ENCODE assay signal across 9 cellular contexts in the genomic region with DNA sequence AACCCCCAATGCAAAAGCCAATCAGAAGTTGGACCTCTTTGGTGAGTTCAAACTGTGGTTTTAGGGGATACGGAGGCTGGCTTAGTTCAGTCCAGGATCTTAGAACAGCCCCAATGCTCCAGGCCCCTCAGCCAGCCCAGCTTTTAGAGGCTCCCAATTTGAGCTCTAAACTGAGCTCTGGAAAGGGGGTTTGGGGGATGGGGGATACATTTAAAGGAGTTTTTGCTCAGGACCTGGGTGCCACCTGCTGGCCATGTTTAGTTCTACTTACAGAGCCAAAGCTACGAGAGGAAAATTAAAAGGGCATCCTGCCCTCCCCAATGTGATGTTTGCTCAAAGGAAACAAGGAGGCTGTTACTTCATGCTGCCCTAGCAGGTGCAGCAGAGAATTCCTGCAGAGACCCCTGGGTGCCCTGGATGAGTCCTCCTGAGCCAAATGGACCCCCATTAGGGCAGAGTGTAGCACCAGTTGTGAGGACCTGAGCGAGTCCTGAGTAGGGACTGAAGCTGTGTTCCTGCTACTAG. TPM values are rescaled to one million over a fixed set of nuclear protein-coding genes. Genes with fewer than 3 reads are reported as not detected.
DNase-seq lines count a peak whose midpoint lies in the region; ATAC-seq and TF ChIP-seq lines count a peak whose summit lies in the region.
"Had no signal": no experiment of that assay in that cellular context is flagged by ENCODE, and none has a peak within 500 bp of the region (broad histone marks: within the 10 kb centered on the region; RNA-seq: fewer than 3 reads in every experiment).

No MANE protein-coding gene starts in this region.

- H4K20me1 ChIP-seq in HCT116 (ENCODE audit: insufficient read depth) = no peaks in the 10 kb centered on the region

- H3K79me2 ChIP-seq in HCT116 (ENCODE audit: insufficient read depth, low read length) = peaks cover 3% of the 10 kb centered on the region; the same call in 1 of the 2 replicates

- TF ChIP-seq EP300 in transverse colon (IDR thresholded peaks at IDR 0.05; ENCODE audit: low read depth) = no peak

- 0 out of 2 replicates have a peak overlapping the region, but pooled peaks have one; percentile 26 for H3K4me2 ChIP-seq in HCT116 (ENCODE audit: low read length)

- H3K36me3 Mint-ChIP-seq in nephron progenitor cell (ENCODE audit: low read depth) = peaks cover 28% of the 10 kb centered on the region

- no peak overlapping the region for H2AFZ ChIP-seq in HCT116 (ENCODE audit: low read depth, low read length, poor library complexity, severe bottlenecking)

- no peak overlapping the region for H3K9ac ChIP-seq in HCT116 (ENCODE audit: low read length)

- TF ChIP-seq CTCF in HCT116 (IDR thresholded peaks at IDR 0.05 in 2 of 3, conservative IDR thresholded peaks at IDR 0.05 in 1 of 3; ENCODE audit: borderline replicate concordance in 1 of 3, insufficient read depth in 1 of 3, low read depth in 2 of 3, low read length in 2 of 3) = peak; percentile 68 to 85 (median 84)
- peak; percentile 62 for TF ChIP-seq CTCF in nephron progenitor cell (IDR thresholded peaks at IDR 0.05)
- TF ChIP-seq CTCF in transverse colon (IDR thresholded peaks at IDR 0.05) = peak; percentile 63 to 81 (median 66)

- H3K4me1 ChIP-seq in HCT116 (ENCODE audit: control insufficient read depth in 1 of 2, insufficient read depth in 2 of 2, low read length in 2 of 2) (peaks cover 25 to 50% of the 10 kb centered on the region in 2 experiments), transverse colon (peaks cover 19 to 46% (median 41%) of the 10 kb centered on the region in 4 donors)

- CTCF ChIA-PET in HCT116 (lab: Charles Lee) = interaction anchor here (0.6 to 7.7 kb wide), 16 partner anchors 22 to 376 kb away, joined by 3 to 154 read pairs (median 4); a partner anchor contains a TSS

- RAD21 ChIA-PET in HCT116 (lab: Charles Lee; ENCODE audit: low non-redundant PET in 1 of 2, low total read pairs in 2 of 2, uncharacterized antibody in 2 of 2, unreplicated experiment in 2 of 2) = interaction anchor here (0.6 to 3.2 kb wide), 5 partner anchors 55 to 334 kb away, joined by 3 to 32 read pairs (median 8); no protein-coding TSS in a partner anchor

- H3K9me3 ChIP-seq in HCT116 (ENCODE audit: control insufficient read depth in 1 of 2, insufficient read depth in 1 of 2, low read depth in 1 of 2, low read length in 2 of 2) (no peaks in the 10 kb centered on the region), transverse colon (no peaks in the 10 kb centered on the region)
- H3K9me3 ChIP-seq: neutrophil had no signal

- no peak overlapping the region for H3K4me3 Mint-ChIP-seq in nephron progenitor cell

- peaks cover 37% of the 10 kb centered on the region for H3K4me1 Mint-ChIP-seq in nephron progenitor cell

- TF ChIP-seq POLR2A in HCT116 (IDR thresholded peaks at IDR 0.05; ENCODE audit: borderline replicate concordance, extremely low read depth, insufficient read depth, insufficient read length) (no peak), transverse colon (IDR thresholded peaks at IDR 0.05) (no peak)

- H3K27ac ChIP-seq in HCT116 (ENCODE audit: low read depth, low read length) = no peak overlapping the region
- peak overlapping the region in 3 of 4 donors; percentile 55 to 73 (median 60) for H3K27ac ChIP-seq in transverse colon
- H3K27ac ChIP-seq: neutrophil had no signal

- H3K9me2 ChIP-seq in HCT116 (ENCODE audit: insufficient read depth) = no peaks in the 10 kb centered on the region

- no TSS peak for BruUV-seq in HCT116 (replicated peaks; lab: Mats Ljungman, UMichigan)

- intact Hi-C loops in HCT116 (cut with micrococcal nuclease) (loop anchor here (1.0 to 2.0 kb wide), 3 partner anchors 56 to 286 kb away; no protein-coding TSS in a partner anchor), transverse colon (cut with DNase I; ENCODE audit: low total_unique reads) (loop anchor here (2.0 kb wide), 1 partner anchor 56 kb away; no protein-coding TSS in a partner anchor)

- H3K27ac Mint-ChIP-seq in nephron progenitor cell = no peak overlapping the region

- in situ Hi-C loops in transverse colon (cut with MboI; ENCODE audit: low pct_ligation_motif_present in 1 of 4, low pct_unique_long_range_greater_than_20kb in 1 of 4, low sequenced_read_pairs in 3 of 4) = loop anchor here in 3 of 4 donors (5.0 to 10.0 kb wide), 2 partner anchors 50 to 52 kb away; no protein-coding TSS in a partner anchor

- H3K27me3 ChIP-seq in HCT116 (ENCODE audit: insufficient read depth, low read length) (no peaks in the 10 kb centered on the region), transverse colon (no peaks in the 10 kb centered on the region)

- H3K36me3 ChIP-seq in HCT116 (ENCODE audit: control insufficient read depth in 1 of 2, insufficient read depth in 2 of 2, low read length in 2 of 2) (no peaks in the 10 kb centered on the region), transverse colon (no peaks in the 10 kb centered on the region)
- H3K36me3 ChIP-seq: neutrophil had no signal

- no peaks in the 10 kb centered on the region for H3K27me3 Mint-ChIP-seq in nephron progenitor cell (ENCODE audit: low read depth, poor library complexity)

- ATAC-seq in HCT116 = peak; percentile 74

- 64% methylated on average over 3 of the region's 3 CpGs; no CpG with 5 or more reads in 1 of the 2 donors for WGBS in transverse colon (ENCODE audit: low coverage in 1 of 2), 2 donors

- H3K9me3 Mint-ChIP-seq in nephron progenitor cell = peaks cover 7% of the 10 kb centered on the region

- no peak overlapping the region for H3K4me3 ChIP-seq in HCT116 (replicated peaks in 1 of 2; ENCODE audit: low read depth in 1 of 2, low read length in 2 of 2)
- no peak overlapping the region for H3K4me3 ChIP-seq in transverse colon

- POLR2A ChIA-PET in HCT116 (lab: Charles Lee) = interaction anchor here (2.4 kb wide), 1 partner anchor 54 kb away, joined by 14 read pairs; no protein-coding TSS in a partner anchor

- DNase-seq in CD1c-positive myeloid dendritic cell (ENCODE audit: extremely low spot score) = peak; percentile 63
- DNase-seq in HCT116 (ENCODE audit: low read depth, low spot score) = peak; percentile 50
- DNase-seq in NCI-H69 (lab: John Stamatoyannopoulos, UW) = peak; percentile 74
- peak; percentile 32 for DNase-seq in activated T-cell treated with anti-CD3 and anti-CD28 coated beads for 1 hour (ENCODE audit: low read depth)
- peak; percentile 58 for DNase-seq in fibroblast of gingiva (ENCODE audit: low read depth)
- DNase-seq in nephron progenitor cell = peak; percentile 60
- DNase-seq in transverse colon = peak; percentile 66
- DNase-seq in NK-92 (lab: John Stamatoyannopoulos, UW; ENCODE audit: unreplicated experiment) = no peak

- peak; percentile 92 for TF ChIP-seq RAD21 in HCT116 (IDR thresholded peaks at IDR 0.05; ENCODE audit: low read depth)

TF ChIP-seq in HCT116, 20 proteins besides CTCF, POLR2A, EP300 and RAD21:
- TF ChIP-seq YY1 (IDR thresholded peaks at IDR 0.05; ENCODE audit: extremely low read depth, insufficient replicate concordance, low read depth, low read length) = no peak
- TF ChIP-seq SRF (IDR thresholded peaks at IDR 0.05; ENCODE audit: low read depth) = no peak
- TF ChIP-seq ZFX (IDR thresholded peaks at IDR 0.05) = no peak
- TF ChIP-seq, protein P1, sequence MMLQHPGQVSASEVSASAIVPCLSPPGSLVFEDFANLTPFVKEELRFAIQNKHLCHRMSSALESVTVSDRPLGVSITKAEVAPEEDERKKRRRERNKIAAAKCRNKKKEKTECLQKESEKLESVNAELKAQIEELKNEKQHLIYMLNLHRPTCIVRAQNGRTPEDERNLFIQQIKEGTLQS (IDR thresholded peaks at IDR 0.05) = no peak
- TF ChIP-seq SIN3A (IDR thresholded peaks at IDR 0.05; ENCODE audit: low read depth) = no peak
- TF ChIP-seq POLR2AphosphoS5 (IDR thresholded peaks at IDR 0.05; ENCODE audit: low read depth, low read length) = 0 out of 2 replicates have a peak, but pooled peaks have one; percentile 21

RNA-seq across cellular contexts. Expression of a gene that starts 15.9 kb away (rescaled TPM):
- total RNA-seq in HCT116 (2021; ENCODE audit: unreplicated experiment) (69.8 TPM), transverse colon (100 to 1,000 TPM in 2 of 4 donors, 10 to 100 TPM in 2; 51.2 to 179 (median 127) TPM)
- 59.0 and 66.6 TPM in 2 replicates for polyA plus RNA-seq in HCT116 (2012)

RNA-seq across cellular contexts. Expression of a gene that starts 34.6 kb away (rescaled TPM):
- 40.0 TPM for total RNA-seq in HCT116 (2021; ENCODE audit: unreplicated experiment)
- 27.0 and 35.6 TPM in 2 replicates for polyA plus RNA-seq in HCT116 (2012)
- 10 to 100 TPM in 3 of 4 donors, 1 to 10 TPM in 1; 9.7 to 39.2 (median 13.9) TPM for total RNA-seq in transverse colon

RNA-seq across cellular contexts. Expression of a gene that starts 46.4 kb away (rescaled TPM):
- 12.1 TPM for total RNA-seq in HCT116 (2021; ENCODE audit: unreplicated experiment)
- 21.7 and 23.8 TPM in 2 replicates for polyA plus RNA-seq in HCT116 (2012)
- 10 to 100 TPM; 16.8 to 64.7 (median 32.9) TPM for total RNA-seq in transverse colon

RNA-seq across cellular contexts. Expression of a gene that starts 54.6 kb away (rescaled TPM):
- total RNA-seq in HCT116 (2021; ENCODE audit: unreplicated experiment) (187 TPM), transverse colon (100 to 1,000 TPM in 3 of 4 donors, 10 to 100 TPM in 1; 92.7 to 320 (median 202) TPM)
- polyA plus RNA-seq in HCT116 (2012) = 262 and 288 TPM in 2 replicates
